ENCODE assay signal across 15 cellular contexts in genomic region chr7:71221049-71221448, GRCh38.
"Had no signal": no experiment of that assay in that cellular context is flagged by ENCODE, and none has a peak within 500 bp of the region (broad histone marks: within the 10 kb centered on the region; RNA-seq: fewer than 3 reads in every experiment).

No MANE protein-coding gene starts in this region.

- H3K9me3 ChIP-seq: ascending aorta, neutrophil, right lobe of liver had no signal

- H3K36me3 Mint-ChIP-seq: activated naive CD8-positive, alpha-beta T cell treated with anti-CD3 and anti-CD28 coated beads, Interleukin-2, amount 10 ng/mL, durations not matched to agents 7 days and 5 days; T-cell had no signal

- H3K4me1 ChIP-seq: ascending aorta, right lobe of liver had no signal

- H3K27me3 ChIP-seq: ascending aorta, neutrophil, right lobe of liver had no signal

- H3K27ac ChIP-seq: neutrophil, right lobe of liver, WERI-Rb-1 had no signal

- H3K4me1 Mint-ChIP-seq: activated naive CD8-positive, alpha-beta T cell treated with anti-CD3 and anti-CD28 coated beads, Interleukin-2, amount 10 ng/mL, durations not matched to agents 7 days and 5 days; naive thymus-derived CD4-positive, alpha-beta T cell; T-cell had no signal

- H3K4me3 Mint-ChIP-seq: activated CD8-positive, alpha-beta T cell treated with anti-CD3 and anti-CD28 coated beads, Interleukin-2, amount 10 ng/mL, durations not matched to agents 7 days and 5 days; activated naive CD8-positive, alpha-beta T cell treated with anti-CD3 and anti-CD28 coated beads, Interleukin-2, amount 10 ng/mL, durations not matched to agents 7 days and 5 days; naive thymus-derived CD4-positive, alpha-beta T cell; T-cell had no signal

- ATAC-seq: activated CD8-positive, alpha-beta T cell treated with anti-CD3 and anti-CD28 coated beads, Interleukin-2, amount 10 ng/mL, durations not matched to agents 7 days and 5 days; naive thymus-derived CD4-positive, alpha-beta T cell; right lobe of liver; T-cell had no signal

- H3K27me3 Mint-ChIP-seq: activated naive CD8-positive, alpha-beta T cell treated with anti-CD3 and anti-CD28 coated beads, Interleukin-2, amount 10 ng/mL, durations not matched to agents 7 days and 5 days; naive thymus-derived CD4-positive, alpha-beta T cell; T-cell had no signal

- H3K36me3 ChIP-seq: ascending aorta, neutrophil, right lobe of liver, WERI-Rb-1 had no signal

- DNase-seq: activated CD4-positive, alpha-beta T cell treated with anti-CD3 and anti-CD28 coated beads for 48 hours; activated CD8-positive, alpha-beta memory T cell treated with anti-CD3 and anti-CD28 coated beads, Interleukin-2, amount 50 U/mL, for 48 hours; activated CD8-positive, alpha-beta T cell treated with anti-CD3 and anti-CD28 coated beads, Interleukin-2, amount 10 ng/mL, durations not matched to agents 7 days and 5 days; activated naive CD8-positive, alpha-beta T cell treated with anti-CD3 and anti-CD28 coated beads, Interleukin-2, amount 10 ng/mL, durations not matched to agents 7 days and 5 days; naive thymus-derived CD4-positive, alpha-beta T cell; posterior cingulate gyrus; right lobe of liver; stimulated activated CD4-positive, alpha-beta T cell treated with anti-CD3 and anti-CD28 coated beads, Interleukin-2, amount 100 ng/mL, for 24 hours; stimulated activated naive CD4-positive, alpha-beta T cell; substantia nigra; T-cell; T1000; WERI-Rb-1 had no signal

- H3K27ac Mint-ChIP-seq: activated CD8-positive, alpha-beta T cell treated with anti-CD3 and anti-CD28 coated beads, Interleukin-2, amount 10 ng/mL, durations not matched to agents 7 days and 5 days; activated naive CD8-positive, alpha-beta T cell treated with anti-CD3 and anti-CD28 coated beads, Interleukin-2, amount 10 ng/mL, durations not matched to agents 7 days and 5 days; naive thymus-derived CD4-positive, alpha-beta T cell; T-cell had no signal

- H3K4me3 ChIP-seq: ascending aorta, right lobe of liver had no signal
